In genomic region chr1:110880708-110881374, GRCh38 we compare ENCODE assay signal across 9 cellular contexts. TPM values are rescaled to one million over a fixed set of nuclear protein-coding genes. Genes with fewer than 3 reads are reported as not detected.
DNase-seq lines count a peak whose midpoint lies in the region; ATAC-seq, FAIRE-seq and TF ChIP-seq lines count a peak whose summit lies in the region.
"Had no signal": no experiment of that assay in that cellular context is flagged by ENCODE, and none has a peak within 500 bp of the region (broad histone marks: within the 10 kb centered on the region; RNA-seq: fewer than 3 reads in every experiment).

No MANE protein-coding gene starts in this region.

- no peaks in the 10 kb centered on the region for H3K27me3 ChIP-seq in GM23338 (ENCODE audit: insufficient read depth)

- FAIRE-seq in GM12891 (lab: Jason Lieb, UNC): no peak

- H3K9me3 Mint-ChIP-seq in activated CD4-positive, alpha-beta T cell treated with anti-CD3 and anti-CD28 coated beads, Interleukin-2, amount 10 ng/mL, durations not matched to agents 7 days and 5 days: peaks cover 4% of the 10 kb centered on the region
- H3K9me3 Mint-ChIP-seq in GM23338: no peaks in the 10 kb centered on the region

- H4K20me1 ChIP-seq in GM23338 (replicated peaks; ENCODE audit: insufficient read depth): no peaks in the 10 kb centered on the region

- no peak for TF ChIP-seq POLR2A in GM12891 (IDR thresholded peaks at IDR 0.05; ENCODE audit: low read depth, low read length)

- no peaks in the 10 kb centered on the region for H3K9me3 ChIP-seq in mucosa of descending colon

- H2AFZ ChIP-seq in GM23338: no peak overlapping the region

- no peaks in the 10 kb centered on the region for H3K27me3 Mint-ChIP-seq in activated CD4-positive, alpha-beta T cell treated with anti-CD3 and anti-CD28 coated beads, Interleukin-2, amount 10 ng/mL, durations not matched to agents 7 days and 5 days
- no peaks in the 10 kb centered on the region for H3K27me3 Mint-ChIP-seq in GM23338 (ENCODE audit: insufficient read depth, low read depth, poor library complexity)

- intact Hi-C loops in mucosa of descending colon (cut with DNase I, micrococcal nuclease): no loop called here

- no peak overlapping the region for H3K4me3 ChIP-seq in mucosa of descending colon
- H3K4me3 ChIP-seq in GM23338: no peak overlapping the region

- H3K36me3 ChIP-seq in mucosa of descending colon (ENCODE audit: low read depth): no peaks in the 10 kb centered on the region
- no peaks in the 10 kb centered on the region for H3K36me3 ChIP-seq in GM23338 (ENCODE audit: insufficient read depth)

- POLR2A ChIA-PET in activated CD4-positive, alpha-beta T cell treated with anti-CD3 and anti-CD28 coated beads, Interleukin-2, amount 10 ng/mL, durations not matched to agents 7 days and 5 days (lab: Charles Lee): interaction anchor here (0.6 kb wide), 1 partner anchor 847 kb away, joined by 3 read pairs; no protein-coding TSS in a partner anchor

- no peak for DNase-seq in GM12891 (ENCODE audit: insufficient read length, low spot score)
- peak; percentile 49 for DNase-seq in activated CD4-positive, alpha-beta T cell treated with anti-CD3 and anti-CD28 coated beads, Interleukin-2, amount 10 ng/mL, durations not matched to agents 7 days and 5 days
- DNase-seq in mucosa of descending colon: no peak
- DNase-seq in GM23338 (ENCODE audit: low spot score): no peak
- DNase-seq in AG20443 (ENCODE audit: low spot score): no peak

- no peaks in the 10 kb centered on the region for H3K9me2 ChIP-seq in GM23338 (ENCODE audit: insufficient read depth)

- H3K4me3 Mint-ChIP-seq in activated CD4-positive, alpha-beta T cell treated with anti-CD3 and anti-CD28 coated beads, Interleukin-2, amount 10 ng/mL, durations not matched to agents 7 days and 5 days: peak overlapping the region; percentile 71
- no peak overlapping the region for H3K4me3 Mint-ChIP-seq in GM23338

- TF ChIP-seq CTCF in mucosa of descending colon (IDR thresholded peaks at IDR 0.05): no peak
- TF ChIP-seq CTCF in GM23338 (conservative IDR thresholded peaks at IDR 0.05; ENCODE audit: low read depth in 2 of 2): no peak

- peak overlapping the region; percentile 96 for H3K27ac Mint-ChIP-seq in activated CD4-positive, alpha-beta T cell treated with anti-CD3 and anti-CD28 coated beads, Interleukin-2, amount 10 ng/mL, durations not matched to agents 7 days and 5 days
- no peak overlapping the region for H3K27ac Mint-ChIP-seq in GM23338

- peaks cover 78% of the 10 kb centered on the region for H3K4me1 Mint-ChIP-seq in activated CD4-positive, alpha-beta T cell treated with anti-CD3 and anti-CD28 coated beads, Interleukin-2, amount 10 ng/mL, durations not matched to agents 7 days and 5 days
- H3K4me1 Mint-ChIP-seq in GM23338: no peaks in the 10 kb centered on the region

- H3F3A ChIP-seq in GM23338 (replicated peaks; ENCODE audit: low read depth): no peaks in the 10 kb centered on the region

- no peaks in the 10 kb centered on the region for H3K79me2 ChIP-seq in GM23338 (replicated peaks; ENCODE audit: insufficient read depth)

- ATAC-seq in HG03439 (IDR thresholded peaks at IDR 0.05; ENCODE audit: unreplicated experiment): peak; percentile 27
- ATAC-seq in mucosa of descending colon: peak; percentile 60
- no peak for ATAC-seq in GM23338
- ATAC-seq in GM18873 (IDR thresholded peaks at IDR 0.05; ENCODE audit: low FRiP score, unreplicated experiment): no peak
- no peak for ATAC-seq in HG02870 (IDR thresholded peaks at IDR 0.05; ENCODE audit: unreplicated experiment)

- H3K36me3 Mint-ChIP-seq in activated CD4-positive, alpha-beta T cell treated with anti-CD3 and anti-CD28 coated beads, Interleukin-2, amount 10 ng/mL, durations not matched to agents 7 days and 5 days (ENCODE audit: low read depth): peaks cover 74% of the 10 kb centered on the region
- no peaks in the 10 kb centered on the region for H3K36me3 Mint-ChIP-seq in GM23338 (ENCODE audit: low read depth)

- H3K4me1 ChIP-seq in mucosa of descending colon (ENCODE audit: low read depth): no peaks in the 10 kb centered on the region
- H3K4me1 ChIP-seq in GM23338 (ENCODE audit: insufficient read depth): no peaks in the 10 kb centered on the region

- CTCF ChIA-PET in activated CD4-positive, alpha-beta T cell treated with anti-CD3 and anti-CD28 coated beads, Interleukin-2, amount 10 ng/mL, durations not matched to agents 7 days and 5 days (lab: Charles Lee): no interaction called here

- no peak overlapping the region for H3K27ac ChIP-seq in GM23338 (ENCODE audit: low read depth)

- H3K4me2 ChIP-seq in GM23338: no peak overlapping the region

TF ChIP-seq in GM12891, 5 proteins besides CTCF, POLR2A, EP300 and RAD21:
- TF ChIP-seq POU2F2 (IDR thresholded peaks at IDR 0.05; ENCODE audit: low read depth, low read length): peak; percentile 86
- TF ChIP-seq TAF1 (IDR thresholded peaks at IDR 0.05; ENCODE audit: low read depth, low read length): no peak

TF ChIP-seq in GM23338, 12 proteins besides CTCF, POLR2A, EP300 and RAD21 (continues in another document):
- TF ChIP-seq REST (IDR thresholded peaks at IDR 0.05; ENCODE audit: unreplicated experiment): no peak
- TF ChIP-seq NANOG (IDR thresholded peaks at IDR 0.05; ENCODE audit: borderline replicate concordance): no peak
- no peak for TF ChIP-seq ETS1 (IDR thresholded peaks at IDR 0.05)
- no peak for TF ChIP-seq ZNF114 (CRISPR knock-in tag; IDR thresholded peaks at IDR 0.05)
- no peak for TF ChIP-seq CREB1 (CRISPR knock-in tag; IDR thresholded peaks at IDR 0.05; ENCODE audit: low read depth)
- TF ChIP-seq POLR2AphosphoS5 (IDR thresholded peaks at IDR 0.05; ENCODE audit: low read depth): no peak
- TF ChIP-seq JUNB (IDR thresholded peaks at IDR 0.05; ENCODE audit: unreplicated experiment): no peak
- TF ChIP-seq STAT1 (IDR thresholded peaks at IDR 0.05; ENCODE audit: unreplicated experiment): no peak
- no peak for TF ChIP-seq EZH2phosphoT487 (IDR thresholded peaks at IDR 0.05; ENCODE audit: unreplicated experiment)

RNA-seq across cellular contexts. Expression of gene CD53, which starts 7.9 kb away (rescaled TPM):
- polyA plus RNA-seq in GM12891 (2012; ENCODE audit: low read depth, missing spikeins): 334 TPM
- total RNA-seq in activated CD4-positive, alpha-beta T cell treated with anti-CD3 and anti-CD28 coated beads, Interleukin-2, amount 10 ng/mL, durations not matched to agents 7 days and 5 days: 100 to 1,000 TPM; 530 to 557 TPM
- total RNA-seq in mucosa of descending colon: 10 to 100 TPM; 10.3 to 32.8 (median 28.2) TPM
- 0.28 and 0.93 TPM in 2 replicates for total RNA-seq in GM23338 (2014; rRNA removed; shearing (Covaris generic))
- polyA plus RNA-seq in GM23338 (2016; fragmentation: Nextera tagmentation; extraction: Ambion mirVana): 0.70 and 0.89 TPM in 2 replicates
- total RNA-seq: SK-MEL-5 had no signal

Comparison
In these comparisons a context has a peak if more than half of its experiments do, and no peak if none do; other contexts are left out.
1. ATAC-seq: peak in HG03439 (single experiment) and mucosa of descending colon (single experiment); none in GM23338 (single experiment), GM18873 (single experiment) and HG02870 (single experiment).
2. RNA of gene CD53, which starts 7.9 kb away (total RNA-seq): 530 to 557 TPM in activated CD4-positive, alpha-beta T cell treated with anti-CD3 and anti-CD28 coated beads, Interleukin-2, amount 10 ng/mL, durations not matched to agents 7 days and 5 days; 10.3 to 32.8 TPM in mucosa of descending colon and 0.28 to 0.93 TPM in GM23338; every median in the first group is over 10 times any median in the second.